ENCODE assay signal across 8 cellular contexts in the genomic region with DNA sequence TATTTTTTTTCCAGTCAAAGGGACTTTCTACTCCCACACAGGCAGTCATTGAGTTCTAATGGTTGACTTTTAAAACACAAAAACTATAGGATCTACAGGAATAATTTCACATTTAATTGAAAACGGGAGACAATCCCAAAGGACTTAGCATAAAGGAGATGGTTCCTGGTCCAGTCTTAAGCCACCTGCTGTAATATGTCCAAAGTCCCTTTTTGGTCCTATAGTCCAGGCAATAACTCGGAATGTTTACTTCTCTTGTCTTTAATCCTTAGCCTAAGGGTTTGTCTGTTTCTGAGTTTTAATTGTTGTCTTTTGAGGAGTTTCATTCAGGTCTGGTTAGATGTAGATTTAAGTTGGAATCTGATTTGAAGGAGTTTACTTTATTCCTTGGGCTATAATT.
"Had no signal": no experiment of that assay in that cellular context is flagged by ENCODE, and none has a peak within 500 bp of the region (broad histone marks: within the 10 kb centered on the region; RNA-seq: fewer than 3 reads in every experiment).

No MANE protein-coding gene starts in this region.

- FAIRE-seq: G401.6, GM12878, GM12891, GM12892, GM18507, GM19239 had no signal

- H3K4me3 ChIP-seq: GM12878 had no signal

- ATAC-seq: GM12878 had no signal

- DNase-seq: GDM1, GF-D8 had no signal
